Comparison of ENCODE assay signal across 8 cellular contexts in the genomic region with DNA sequence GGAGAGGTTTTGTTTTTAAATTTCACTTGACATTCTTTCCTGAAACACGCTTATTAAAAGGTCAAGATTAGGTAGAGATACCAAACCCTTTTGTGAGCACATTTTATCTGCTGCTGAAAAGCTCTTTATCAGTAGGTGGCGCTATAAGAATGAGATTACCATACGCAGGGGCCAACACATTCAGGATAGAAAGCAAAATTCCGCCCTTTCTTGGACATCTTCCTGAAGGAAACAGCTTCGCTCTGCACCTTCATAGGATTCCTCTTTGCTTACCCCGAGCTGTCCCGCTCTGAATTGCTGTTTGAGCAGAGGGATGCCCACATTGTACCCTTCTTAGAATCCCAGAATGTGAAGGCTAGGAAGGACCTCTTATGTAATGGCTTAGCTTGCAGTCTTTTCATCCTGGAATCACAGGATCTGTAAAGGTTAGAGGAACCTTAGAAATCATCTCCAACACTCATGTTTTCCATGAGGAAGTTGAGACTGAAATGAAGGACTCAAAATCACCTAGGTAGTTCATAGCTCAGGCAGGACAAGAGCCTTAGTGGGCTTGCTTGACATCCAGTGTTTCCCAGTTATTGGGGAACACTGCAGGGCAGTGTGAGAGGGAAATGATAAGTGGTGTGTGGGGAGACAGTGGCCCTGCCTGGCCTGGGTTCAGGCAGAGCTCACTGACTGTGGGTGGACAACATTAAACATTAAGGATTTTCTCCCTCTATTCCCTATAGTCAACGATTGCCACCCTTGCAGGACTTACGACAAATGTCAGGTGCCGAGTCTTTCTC.
A peak's percentile ranks its signal among the peaks of the same experiment; 100 is the strongest.
DNase-seq lines count a peak whose midpoint lies in the region; ATAC-seq and TF ChIP-seq lines count a peak whose summit lies in the region.

No MANE protein-coding gene starts in this region.

- H3K36me3 Mint-ChIP-seq in nephron progenitor cell (ENCODE audit: low read depth): no peaks in the 10 kb centered on the region

- no peaks in the 10 kb centered on the region for H3K9me3 Mint-ChIP-seq in nephron progenitor cell

- H3K4me3 Mint-ChIP-seq in nephron progenitor cell: no peak overlapping the region

- H3K27ac Mint-ChIP-seq in nephron progenitor cell: no peak overlapping the region

- DNase-seq in AG09309 (ENCODE audit: low read depth) (no peak), NCI-H2081 treated with DMSO at 0.1 percent for 48 hours (lab: John Stamatoyannopoulos, UW) (peak; percentile 78), UCSD-AML1 (lab: John Stamatoyannopoulos, UW; ENCODE audit: unreplicated experiment) (peak; percentile 21), fibroblast of mammary gland (ENCODE audit: low read depth) (peak; percentile 64), nephron progenitor cell (peak; percentile 36)

- H3K27me3 Mint-ChIP-seq in nephron progenitor cell (ENCODE audit: low read depth, poor library complexity): no peaks in the 10 kb centered on the region

- H3K4me3 ChIP-seq in AG09309 (ENCODE audit: control insufficient read depth, low read depth, low read length) (no peak overlapping the region), fibroblast of mammary gland (ENCODE audit: control insufficient read depth, low read depth, low read length) (no peak overlapping the region)

- ATAC-seq in HG02981 (IDR thresholded peaks at IDR 0.05; ENCODE audit: unreplicated experiment) (no peak), GM21737 (IDR thresholded peaks at IDR 0.05; ENCODE audit: unreplicated experiment) (no peak)

- TF ChIP-seq CTCF in AG09309 (IDR thresholded peaks at IDR 0.05; ENCODE audit: control insufficient read depth, insufficient read depth, low read depth, low read length, missing control alignments): peak; percentile 73
- peak; percentile 66 for TF ChIP-seq CTCF in GM12874 (IDR thresholded peaks at IDR 0.05; ENCODE audit: insufficient read depth, low read depth, low read length)
- TF ChIP-seq CTCF in fibroblast of mammary gland (conservative IDR thresholded peaks at IDR 0.05; ENCODE audit: control insufficient read depth, insufficient read depth, low read depth, low read length): peak; percentile 90
- TF ChIP-seq CTCF in nephron progenitor cell (IDR thresholded peaks at IDR 0.05): peak; percentile 76

- peaks cover 31% of the 10 kb centered on the region for H3K4me1 Mint-ChIP-seq in nephron progenitor cell
